In genomic region chr13:42477588-42478190, GRCh38 we compare ENCODE assay signal across 23 cellular contexts.
DNase-seq lines count a peak whose midpoint lies in the region; ATAC-seq, FAIRE-seq and TF ChIP-seq lines count a peak whose summit lies in the region.
"Had no signal": no experiment of that assay in that cellular context is flagged by ENCODE, and none has a peak within 500 bp of the region (broad histone marks: within the 10 kb centered on the region; RNA-seq: fewer than 3 reads in every experiment).

No MANE protein-coding gene starts in this region.

- H3K27me3 Mint-ChIP-seq in CD8-positive, alpha-beta T cell (ENCODE audit: low read depth): no peaks in the 10 kb centered on the region
- H3K27me3 Mint-ChIP-seq: activated naive CD8-positive, alpha-beta T cell treated with anti-CD3 and anti-CD28 coated beads, Interleukin-2, amount 10 ng/mL, durations not matched to agents 7 days and 5 days; B cell; stimulated activated naive CD8-positive, alpha-beta T cell treated with anti-CD3 and anti-CD28 coated beads, Interleukin-15, Interleukin-2, amounts not matched to agents 100 ng/mL and 50 ng/mL, for 24 hours had no signal

- H2BK12ac ChIP-seq in neuronal stem cell (ENCODE audit: low read length): no peak overlapping the region

- intact Hi-C loops in pancreas (cut with DNase I): no loop called here
- intact Hi-C loops in CD8-positive, alpha-beta T cell (cut with DNase I, micrococcal nuclease): loop anchor here (1.0 to 5.0 kb wide), 4 partner anchors 123 to 143 kb away; no protein-coding TSS in a partner anchor

- WGBS in pancreas, 2 donors: 38 to 51% methylated on average over 10 of the region's 10 CpGs
- no CpG with 5 or more reads among the region's 10 CpGs for WGBS in neuronal stem cell (ENCODE audit: extremely low coverage in 2 of 2, insufficient read length in 2 of 2, insufficient replicate concordance in 1 of 2), 2 donors

- no peak overlapping the region for H2BK120ac ChIP-seq in neuronal stem cell (ENCODE audit: low read depth, low read length)

- peak in 1 of 4 donors; percentile 31 for ATAC-seq in pancreas
- no peak for ATAC-seq in CD8-positive, alpha-beta T cell
- ATAC-seq: heart right ventricle had no signal

- H3K23ac ChIP-seq in neuronal stem cell (ENCODE audit: low read depth, low read length, poor library complexity): no peak overlapping the region

- no peak overlapping the region for H3K27ac Mint-ChIP-seq in CD8-positive, alpha-beta T cell
- H3K27ac Mint-ChIP-seq: activated naive CD8-positive, alpha-beta T cell treated with anti-CD3 and anti-CD28 coated beads, Interleukin-2, amount 10 ng/mL, durations not matched to agents 7 days and 5 days; activated T-helper 2 cell treated with anti-CD3 and anti-CD28 coated beads, Interferon-gamma antibody, Interleukin-2, Interleukin-4, amounts not matched to agents 10 μg/mL and 5 μg/mL and 100 μg/mL, durations not matched to agents 14 hours and 24 hours and 36 hours; B cell; stimulated activated naive CD8-positive, alpha-beta T cell treated with anti-CD3 and anti-CD28 coated beads, Interleukin-15, Interleukin-2, amounts not matched to agents 100 ng/mL and 50 ng/mL, for 24 hours; WTC11 had no signal

- H2BK5ac ChIP-seq in neuronal stem cell (ENCODE audit: low read length): no peak overlapping the region

- no peak overlapping the region for H2BK15ac ChIP-seq in neuronal stem cell (ENCODE audit: low read length)

- peaks cover 4% of the 10 kb centered on the region for H3K9me3 Mint-ChIP-seq in CD8-positive, alpha-beta T cell
- H3K9me3 Mint-ChIP-seq: stimulated activated naive CD8-positive, alpha-beta T cell treated with anti-CD3 and anti-CD28 coated beads, Interleukin-15, Interleukin-2, amounts not matched to agents 100 ng/mL and 50 ng/mL, for 24 hours had no signal

- H2AK5ac ChIP-seq in neuronal stem cell (ENCODE audit: low read depth, low read length): no peak overlapping the region

- no peak overlapping the region for H3K14ac ChIP-seq in neuronal stem cell (ENCODE audit: low read length)

- H3K9me3 ChIP-seq in pancreas (no peaks in the 10 kb centered on the region), neuronal stem cell (replicated peaks in 1 of 2; ENCODE audit: control insufficient read depth in 2 of 2, insufficient read depth in 1 of 2, low read depth in 1 of 2, low read length in 2 of 2) (peaks cover 0 to 2% of the 10 kb centered on the region in 2 donors)
- no peaks in the 10 kb centered on the region for H3K9me3 ChIP-seq in CD8-positive, alpha-beta T cell (ENCODE audit: low read length)
- H3K9me3 ChIP-seq: heart right ventricle, neutrophil, spleen, tibial artery had no signal

- no peak overlapping the region for H3K4me3 ChIP-seq in choroid plexus epithelial cell (ENCODE audit: low read depth, low read length)
- H3K4me3 ChIP-seq in pancreas: no peak overlapping the region
- H3K4me3 ChIP-seq in neuronal stem cell (ENCODE audit: low read length in 2 of 2): peak overlapping the region in 1 of 2 donors; percentile 64
- no peak overlapping the region for H3K4me3 ChIP-seq in CD8-positive, alpha-beta T cell (ENCODE audit: low read depth, low read length)
- H3K4me3 ChIP-seq: heart right ventricle, spleen, tibial artery had no signal

- H3K9ac ChIP-seq in neuronal stem cell (ENCODE audit: low read depth, low read length, poor library complexity): no peak overlapping the region

- no peaks in the 10 kb centered on the region for H3K36me3 ChIP-seq in pancreas
- no peaks in the 10 kb centered on the region for H3K36me3 ChIP-seq in neuronal stem cell (replicated peaks in 1 of 2; ENCODE audit: control insufficient read depth in 2 of 2, insufficient read depth in 2 of 2, low read length in 2 of 2)
- no peaks in the 10 kb centered on the region for H3K36me3 ChIP-seq in CD8-positive, alpha-beta T cell (ENCODE audit: insufficient read depth, low read length)
- H3K36me3 ChIP-seq: heart right ventricle, neutrophil, spleen, tibial artery had no signal

- no peaks in the 10 kb centered on the region for H3K36me3 Mint-ChIP-seq in CD8-positive, alpha-beta T cell

- POLR2A ChIA-PET in GM10248 (lab: Yijun Ruan, JAX): no interaction called here
- POLR2A ChIA-PET in CD8-positive, alpha-beta T cell (lab: Charles Lee): no interaction called here

- no peak overlapping the region for H3K4me2 ChIP-seq in neuronal stem cell (ENCODE audit: insufficient read depth, low read length, poor library complexity, severe bottlenecking)

- peak; percentile 52 for DNase-seq in DMS 273 (lab: John Stamatoyannopoulos, UW; ENCODE audit: unreplicated experiment)
- DNase-seq in DMS 273 treated with DMSO at 0.1 percent for 48 hours (lab: John Stamatoyannopoulos, UW): no peak
- peak; percentile 46 for DNase-seq in NCI-H446 treated with DMSO at 0.1 percent for 48 hours (lab: John Stamatoyannopoulos, UW)
- DNase-seq in choroid plexus epithelial cell (ENCODE audit: low read depth): peak; percentile 86
- DNase-seq in pancreas: peak in 4 of 6 donors; percentile 12 to 52 (median 28)
- DNase-seq in GM10248 (ENCODE audit: extremely low spot score): no peak
- DNase-seq in neuronal stem cell (ENCODE audit: low spot score): no peak
- no peak for DNase-seq in CD8-positive, alpha-beta T cell
- DNase-seq: activated CD8-positive, alpha-beta memory T cell treated with anti-CD3 and anti-CD28 coated beads, Interleukin-2, amount 50 U/mL, for 4 hours; activated naive CD8-positive, alpha-beta T cell treated with anti-CD3 and anti-CD28 coated beads, Interleukin-2, amount 10 ng/mL, durations not matched to agents 7 days and 5 days; cortex of kidney; DMS79; NCI-H510A treated with DMSO at 0.1 percent for 48 hours; spleen; stimulated activated CD4-positive, alpha-beta T cell treated with anti-CD3 and anti-CD28 coated beads, Interleukin-4, amount 100 ng/mL, for 4 hours; tibial artery had no signal

- no peak overlapping the region for H2AFZ ChIP-seq in neuronal stem cell (ENCODE audit: low read length)

- H3K4ac ChIP-seq in neuronal stem cell (ENCODE audit: low read length): no peak overlapping the region

- no peaks in the 10 kb centered on the region for H3K79me1 ChIP-seq in neuronal stem cell (ENCODE audit: low read depth, low read length)

- no peak overlapping the region for H4K91ac ChIP-seq in neuronal stem cell (ENCODE audit: low read depth, low read length, poor library complexity)

- no peak overlapping the region for H3K18ac ChIP-seq in neuronal stem cell (ENCODE audit: low read length)

- H3K4me1 Mint-ChIP-seq in CD8-positive, alpha-beta T cell (ENCODE audit: low read depth): no peaks in the 10 kb centered on the region
- H3K4me1 Mint-ChIP-seq: B cell had no signal

- no peak for FAIRE-seq in pancreas (lab: Jason Lieb, UNC)

- no peak overlapping the region for H4K8ac ChIP-seq in neuronal stem cell (ENCODE audit: low read depth, low read length)

- H3K27me3 ChIP-seq in pancreas (no peaks in the 10 kb centered on the region), neuronal stem cell (ENCODE audit: control insufficient read depth in 3 of 3, insufficient read depth in 3 of 3, low read depth in 1 of 3, low read length in 3 of 3) (no peaks in the 10 kb centered on the region)
- H3K27me3 ChIP-seq in CD8-positive, alpha-beta T cell (ENCODE audit: insufficient read depth, low read length): no peaks in the 10 kb centered on the region
- H3K27me3 ChIP-seq: heart right ventricle, neutrophil, spleen, tibial artery had no signal

- TF ChIP-seq CTCF in choroid plexus epithelial cell (conservative IDR thresholded peaks at IDR 0.05; ENCODE audit: low read depth, low read length): no peak
- TF ChIP-seq CTCF in pancreas (IDR thresholded peaks at IDR 0.05): no peak
- TF ChIP-seq CTCF in GM10248 (IDR thresholded peaks at IDR 0.05; ENCODE audit: control extremely low read depth, extremely low read depth, low read depth, missing control alignments): no peak
- TF ChIP-seq CTCF in CD8-positive, alpha-beta T cell (IDR thresholded peaks at IDR 0.05): no peak

- CTCF ChIA-PET in GM10248 (lab: Yijun Ruan, JAX): interaction anchor here (1.0 to 2.2 kb wide), 9 partner anchors 9 to 144 kb away, joined by 3 to 10 read pairs (median 6); no protein-coding TSS in a partner anchor
- CTCF ChIA-PET in CD8-positive, alpha-beta T cell (lab: Charles Lee): interaction anchor here (1.2 to 2.0 kb wide), 6 partner anchors 85 to 147 kb away, joined by 3 to 11 read pairs (median 4); no protein-coding TSS in a partner anchor

- H3K4me3 Mint-ChIP-seq in CD8-positive, alpha-beta T cell: no peak overlapping the region
- H3K4me3 Mint-ChIP-seq: activated naive CD8-positive, alpha-beta T cell treated with anti-CD3 and anti-CD28 coated beads, Interleukin-2, amount 10 ng/mL, durations not matched to agents 7 days and 5 days; B cell; stimulated activated naive CD8-positive, alpha-beta T cell treated with anti-CD3 and anti-CD28 coated beads, Interleukin-15, Interleukin-2, amounts not matched to agents 100 ng/mL and 50 ng/mL, for 24 hours; WTC11 had no signal

- H3K27ac ChIP-seq in pancreas (no peak overlapping the region), neuronal stem cell (replicated peaks; ENCODE audit: low read length) (no peak overlapping the region)
- H3K27ac ChIP-seq in CD8-positive, alpha-beta T cell (ENCODE audit: low read depth, low read length): no peak overlapping the region
- H3K27ac ChIP-seq: 22Rv1, heart right ventricle, neutrophil, spleen, tibial artery had no signal

- H3K4me1 ChIP-seq in pancreas (no peaks in the 10 kb centered on the region), neuronal stem cell (ENCODE audit: control insufficient read depth in 2 of 2, insufficient read depth in 1 of 2, low read depth in 1 of 2, low read length in 2 of 2) (no peaks in the 10 kb centered on the region)
- no peaks in the 10 kb centered on the region for H3K4me1 ChIP-seq in CD8-positive, alpha-beta T cell (ENCODE audit: insufficient read depth, low read length)
- H3K4me1 ChIP-seq: spleen, tibial artery had no signal

Comparison
In these comparisons a context has a peak if more than half of its experiments do, and no peak if none do; other contexts are left out.
1. DNase-seq: peak in DMS 273 (single experiment), NCI-H446 treated with DMSO at 0.1 percent for 48 hours (single experiment), choroid plexus epithelial cell (single experiment) and pancreas (4 of 6); none in DMS 273 treated with DMSO at 0.1 percent for 48 hours (single experiment), GM10248 (single experiment), neuronal stem cell (single experiment) and CD8-positive, alpha-beta T cell (0 of 7).
2. intact Hi-C loops: an anchor here in CD8-positive, alpha-beta T cell (1.0 to 5.0 kb wide); none called in pancreas.